In genomic region chr7:5422324-5423271, GRCh38 we compare ENCODE assay signal across 1 cellular context.
TF ChIP-seq lines count a peak whose summit lies in the region.

No MANE protein-coding gene starts in this region.

TF ChIP-seq in SK-N-SH, 30 proteins besides CTCF, POLR2A, EP300 and RAD21 (continued from another document):
- TF ChIP-seq, protein P1, sequence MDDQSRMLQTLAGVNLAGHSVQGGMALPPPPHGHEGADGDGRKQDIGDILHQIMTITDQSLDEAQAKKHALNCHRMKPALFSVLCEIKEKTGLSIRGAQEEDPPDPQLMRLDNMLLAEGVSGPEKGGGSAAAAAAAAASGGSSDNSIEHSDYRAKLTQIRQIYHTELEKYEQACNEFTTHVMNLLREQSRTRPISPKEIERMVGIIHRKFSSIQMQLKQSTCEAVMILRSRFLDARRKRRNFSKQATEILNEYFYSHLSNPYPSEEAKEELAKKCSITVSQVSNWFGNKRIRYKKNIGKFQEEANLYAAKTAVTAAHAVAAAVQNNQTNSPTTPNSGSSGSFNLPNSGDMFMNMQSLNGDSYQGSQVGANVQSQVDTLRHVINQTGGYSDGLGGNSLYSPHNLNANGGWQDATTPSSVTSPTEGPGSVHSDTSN (IDR thresholded peaks at IDR 0.05): no peak
- TF ChIP-seq FOXM1 (IDR thresholded peaks at IDR 0.05; ENCODE audit: low read depth): no peak
- peak; percentile 23 for TF ChIP-seq CHD2 (IDR thresholded peaks at IDR 0.05; ENCODE audit: low read length, partially characterized antibody)
